11 cellular contexts compared by ENCODE assay signal in the genomic region with DNA sequence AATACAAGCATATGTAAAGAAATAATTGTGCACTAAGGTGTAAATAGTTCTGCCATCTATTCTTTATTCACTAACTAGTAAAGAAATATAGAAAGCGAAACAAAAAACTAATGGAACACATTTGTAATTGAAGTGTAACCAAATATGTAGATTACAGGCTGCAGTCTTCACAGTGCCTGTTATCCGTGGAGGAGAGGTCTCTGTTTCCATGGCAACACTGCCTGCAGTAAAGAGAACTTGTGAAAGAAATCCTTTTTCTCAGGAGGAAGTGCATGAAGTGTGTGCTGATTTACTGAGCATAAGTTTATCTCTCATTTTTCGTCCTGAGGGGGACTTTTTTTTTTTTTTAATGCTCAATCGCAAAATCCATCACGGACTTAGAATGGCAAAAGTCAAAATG.
DNase-seq lines count a peak whose midpoint lies in the region; ATAC-seq and TF ChIP-seq lines count a peak whose summit lies in the region.
"Had no signal": no experiment of that assay in that cellular context is flagged by ENCODE, and none has a peak within 500 bp of the region (broad histone marks: within the 10 kb centered on the region; RNA-seq: fewer than 3 reads in every experiment).

No MANE protein-coding gene starts in this region.

- no peak overlapping the region for H3K4me2 ChIP-seq in SK-N-SH
- H3K4me2 ChIP-seq in neuronal stem cell (ENCODE audit: insufficient read depth, low read length, poor library complexity, severe bottlenecking) = no peak overlapping the region

- no peaks in the 10 kb centered on the region for H3K9me2 ChIP-seq in SK-N-SH

- H3K23ac ChIP-seq in neuronal stem cell (ENCODE audit: low read depth, low read length, poor library complexity) = no peak overlapping the region

- POLR2A ChIA-PET in SK-N-SH (lab: Yijun Ruan, JAX) = no interaction called here

- H3K4ac ChIP-seq in neuronal stem cell (ENCODE audit: low read length) = no peak overlapping the region

- H2BK120ac ChIP-seq in neuronal stem cell (ENCODE audit: low read depth, low read length) = no peak overlapping the region

- no peaks in the 10 kb centered on the region for H3K79me2 ChIP-seq in SK-N-SH (ENCODE audit: insufficient read depth)

- no peak for TF ChIP-seq CTCF in SK-N-SH (IDR thresholded peaks at IDR 0.05)

- H3K4me1 ChIP-seq in SK-N-SH (ENCODE audit: control insufficient read depth in 1 of 2, insufficient read depth in 2 of 2, low read depth in 1 of 2, low read length in 1 of 2) (no peaks in the 10 kb centered on the region), neuronal stem cell (ENCODE audit: control insufficient read depth in 2 of 2, insufficient read depth in 1 of 2, low read depth in 1 of 2, low read length in 2 of 2) (peaks cover 2 to 3% of the 10 kb centered on the region in 2 donors)
- H3K4me1 ChIP-seq: ascending aorta had no signal

- H3K27ac ChIP-seq in SK-N-SH (ENCODE audit: low read depth in 2 of 2, low read length in 1 of 2) (no peak overlapping the region), SK-N-MC (no peak overlapping the region), neuronal stem cell (replicated peaks; ENCODE audit: low read length) (no peak overlapping the region)
- H3K27ac ChIP-seq: ascending aorta had no signal

- H3F3A ChIP-seq in SK-N-SH (replicated peaks; ENCODE audit: insufficient read depth) = no peaks in the 10 kb centered on the region

- H3K9me3 ChIP-seq in SK-N-SH = no peaks in the 10 kb centered on the region
- H3K9me3 ChIP-seq in SK-N-MC (ENCODE audit: low read depth, low read length) = no peaks in the 10 kb centered on the region
- no peaks in the 10 kb centered on the region for H3K9me3 ChIP-seq in neuronal stem cell (replicated peaks in 1 of 2; ENCODE audit: control insufficient read depth in 2 of 2, insufficient read depth in 1 of 2, low read depth in 1 of 2, low read length in 2 of 2)
- H3K9me3 ChIP-seq: ascending aorta, spleen had no signal

- TF ChIP-seq EP300 in SK-N-SH (IDR thresholded peaks at IDR 0.05; ENCODE audit: borderline replicate concordance in 1 of 2, low read depth in 1 of 2, low read length in 1 of 2) = no peak

- no peak overlapping the region for H3K14ac ChIP-seq in neuronal stem cell (ENCODE audit: low read length)

- H4K91ac ChIP-seq in neuronal stem cell (ENCODE audit: low read depth, low read length, poor library complexity) = no peak overlapping the region

- H2AK5ac ChIP-seq in neuronal stem cell (ENCODE audit: low read depth, low read length) = no peak overlapping the region

- H2BK15ac ChIP-seq in neuronal stem cell (ENCODE audit: low read length) = no peak overlapping the region

- H3K27me3 ChIP-seq in SK-N-SH (ENCODE audit: insufficient read depth) (no peaks in the 10 kb centered on the region; the same call in 1 of the 2 replicates), neuronal stem cell (ENCODE audit: control insufficient read depth in 3 of 3, insufficient read depth in 3 of 3, low read depth in 1 of 3, low read length in 3 of 3) (no peaks in the 10 kb centered on the region)
- H3K27me3 ChIP-seq: ascending aorta, spleen had no signal

- H2AFZ ChIP-seq in SK-N-SH (ENCODE audit: low read depth) (0 out of 2 replicates have a peak overlapping the region, but pooled peaks have one; percentile 13), neuronal stem cell (ENCODE audit: low read length) (no peak overlapping the region)

- CTCF ChIA-PET in SK-N-SH (lab: Yijun Ruan, JAX) = interaction anchor here (1.0 kb wide), 1 partner anchor 205 kb away, joined by 3 read pairs; no protein-coding TSS in a partner anchor

- ATAC-seq in SK-N-SH treated with all-trans-retinoic acid at 6 μM for 48 hours = no peak
- ATAC-seq in GM21367 (IDR thresholded peaks at IDR 0.05; ENCODE audit: unreplicated experiment) = peak; percentile 48
- ATAC-seq in HG03280 (IDR thresholded peaks at IDR 0.05; ENCODE audit: unreplicated experiment) = no peak
- ATAC-seq in GM19328 (IDR thresholded peaks at IDR 0.05; ENCODE audit: unreplicated experiment) = no peak
- no peak for ATAC-seq in GM18907 (IDR thresholded peaks at IDR 0.05; ENCODE audit: unreplicated experiment)
- ATAC-seq: HepG2 had no signal

- no peaks in the 10 kb centered on the region for H3K79me1 ChIP-seq in neuronal stem cell (ENCODE audit: low read depth, low read length)

- WGBS in SK-N-SH (ENCODE audit: low lambda C conversion rate) = 5% methylated on average over 5 of the region's 5 CpGs
- no CpG with 5 or more reads among the region's 5 CpGs for WGBS in neuronal stem cell (ENCODE audit: extremely low coverage in 2 of 2, insufficient read length in 2 of 2, insufficient replicate concordance in 1 of 2), 2 donors

- no peak overlapping the region for H4K8ac ChIP-seq in neuronal stem cell (ENCODE audit: low read depth, low read length)

- no peak overlapping the region for H3K4me3 ChIP-seq in SK-N-SH (ENCODE audit: low read depth in 2 of 2, low read length in 1 of 2)
- H3K4me3 ChIP-seq in SK-N-MC = no peak overlapping the region; the same call in 1 of the 2 replicates
- H3K4me3 ChIP-seq in neuronal stem cell (ENCODE audit: low read length in 2 of 2) = no peak overlapping the region
- H3K4me3 ChIP-seq: ascending aorta, spleen had no signal

- H2BK5ac ChIP-seq in neuronal stem cell (ENCODE audit: low read length) = no peak overlapping the region

- H3K18ac ChIP-seq in neuronal stem cell (ENCODE audit: low read length) = no peak overlapping the region

- H3K9ac ChIP-seq in SK-N-SH (no peak overlapping the region), SK-N-MC (ENCODE audit: insufficient read length) (no peak overlapping the region), neuronal stem cell (ENCODE audit: low read depth, low read length, poor library complexity) (no peak overlapping the region)

- no peak for TF ChIP-seq RAD21 in SK-N-SH (IDR thresholded peaks at IDR 0.05; ENCODE audit: low read length)

- no peaks in the 10 kb centered on the region for H4K20me1 ChIP-seq in SK-N-SH (ENCODE audit: insufficient read depth)

- DNase-seq in SK-N-SH (no peak), SK-N-MC (ENCODE audit: low read depth, low spot score) (peak; percentile 60), neuronal stem cell (ENCODE audit: low spot score) (peak; percentile 30)
- DNase-seq: spleen had no signal

- no peak overlapping the region for H2BK12ac ChIP-seq in neuronal stem cell (ENCODE audit: low read length)

- no peaks in the 10 kb centered on the region for H3K36me3 ChIP-seq in SK-N-SH (replicated peaks in 1 of 2; ENCODE audit: control insufficient read depth in 1 of 2, insufficient read depth in 2 of 2, low read length in 1 of 2)
- no peaks in the 10 kb centered on the region for H3K36me3 ChIP-seq in SK-N-MC (ENCODE audit: insufficient read depth, low read length)
- no peaks in the 10 kb centered on the region for H3K36me3 ChIP-seq in neuronal stem cell (replicated peaks in 1 of 2; ENCODE audit: control insufficient read depth in 2 of 2, insufficient read depth in 2 of 2, low read length in 2 of 2)
- H3K36me3 ChIP-seq: ascending aorta had no signal

TF ChIP-seq in SK-N-SH, 30 proteins besides CTCF, POLR2A, EP300 and RAD21:
- no peak for TF ChIP-seq ELF1 (IDR thresholded peaks at IDR 0.05)
- no peak for TF ChIP-seq NFIC (IDR thresholded peaks at IDR 0.05; ENCODE audit: borderline replicate concordance)
- TF ChIP-seq MXI1 (IDR thresholded peaks at IDR 0.05; ENCODE audit: low read depth, low read length) = no peak
- no peak for TF ChIP-seq RXRA (IDR thresholded peaks at IDR 0.05; ENCODE audit: borderline replicate concordance, low read depth)
TF ChIP-seq in SK-N-SH: peak in this region for 0.

TF ChIP-seq in SK-N-SH treated with all-trans-retinoic acid at 6 μM for 48 hours, 23 proteins besides CTCF, POLR2A, EP300 and RAD21 (continues in another document):
- TF ChIP-seq GLIS3 (CRISPR knock-in tag; IDR thresholded peaks at IDR 0.05) (no peak), ARNTL (CRISPR knock-in tag; IDR thresholded peaks at IDR 0.05; ENCODE audit: borderline replicate concordance, low read depth) (no peak), ZNF70 (CRISPR knock-in tag; IDR thresholded peaks at IDR 0.05) (no peak), SNAI2 (CRISPR knock-in tag; IDR thresholded peaks at IDR 0.05) (no peak), ZC3H10 (CRISPR knock-in tag; IDR thresholded peaks at IDR 0.05) (no peak)
- TF ChIP-seq, protein P1, sequence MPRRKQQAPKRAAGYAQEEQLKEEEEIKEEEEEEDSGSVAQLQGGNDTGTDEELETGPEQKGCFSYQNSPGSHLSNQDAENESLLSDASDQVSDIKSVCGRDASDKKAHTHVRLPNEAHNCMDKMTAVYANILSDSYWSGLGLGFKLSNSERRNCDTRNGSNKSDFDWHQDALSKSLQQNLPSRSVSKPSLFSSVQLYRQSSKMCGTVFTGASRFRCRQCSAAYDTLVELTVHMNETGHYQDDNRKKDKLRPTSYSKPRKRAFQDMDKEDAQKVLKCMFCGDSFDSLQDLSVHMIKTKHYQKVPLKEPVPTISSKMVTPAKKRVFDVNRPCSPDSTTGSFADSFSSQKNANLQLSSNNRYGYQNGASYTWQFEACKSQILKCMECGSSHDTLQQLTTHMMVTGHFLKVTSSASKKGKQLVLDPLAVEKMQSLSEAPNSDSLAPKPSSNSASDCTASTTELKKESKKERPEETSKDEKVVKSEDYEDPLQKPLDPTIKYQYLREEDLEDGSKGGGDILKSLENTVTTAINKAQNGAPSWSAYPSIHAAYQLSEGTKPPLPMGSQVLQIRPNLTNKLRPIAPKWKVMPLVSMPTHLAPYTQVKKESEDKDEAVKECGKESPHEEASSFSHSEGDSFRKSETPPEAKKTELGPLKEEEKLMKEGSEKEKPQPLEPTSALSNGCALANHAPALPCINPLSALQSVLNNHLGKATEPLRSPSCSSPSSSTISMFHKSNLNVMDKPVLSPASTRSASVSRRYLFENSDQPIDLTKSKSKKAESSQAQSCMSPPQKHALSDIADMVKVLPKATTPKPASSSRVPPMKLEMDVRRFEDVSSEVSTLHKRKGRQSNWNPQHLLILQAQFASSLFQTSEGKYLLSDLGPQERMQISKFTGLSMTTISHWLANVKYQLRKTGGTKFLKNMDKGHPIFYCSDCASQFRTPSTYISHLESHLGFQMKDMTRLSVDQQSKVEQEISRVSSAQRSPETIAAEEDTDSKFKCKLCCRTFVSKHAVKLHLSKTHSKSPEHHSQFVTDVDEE (CRISPR knock-in tag; IDR thresholded peaks at IDR 0.05) = no peak
- TF ChIP-seq, protein P2, sequence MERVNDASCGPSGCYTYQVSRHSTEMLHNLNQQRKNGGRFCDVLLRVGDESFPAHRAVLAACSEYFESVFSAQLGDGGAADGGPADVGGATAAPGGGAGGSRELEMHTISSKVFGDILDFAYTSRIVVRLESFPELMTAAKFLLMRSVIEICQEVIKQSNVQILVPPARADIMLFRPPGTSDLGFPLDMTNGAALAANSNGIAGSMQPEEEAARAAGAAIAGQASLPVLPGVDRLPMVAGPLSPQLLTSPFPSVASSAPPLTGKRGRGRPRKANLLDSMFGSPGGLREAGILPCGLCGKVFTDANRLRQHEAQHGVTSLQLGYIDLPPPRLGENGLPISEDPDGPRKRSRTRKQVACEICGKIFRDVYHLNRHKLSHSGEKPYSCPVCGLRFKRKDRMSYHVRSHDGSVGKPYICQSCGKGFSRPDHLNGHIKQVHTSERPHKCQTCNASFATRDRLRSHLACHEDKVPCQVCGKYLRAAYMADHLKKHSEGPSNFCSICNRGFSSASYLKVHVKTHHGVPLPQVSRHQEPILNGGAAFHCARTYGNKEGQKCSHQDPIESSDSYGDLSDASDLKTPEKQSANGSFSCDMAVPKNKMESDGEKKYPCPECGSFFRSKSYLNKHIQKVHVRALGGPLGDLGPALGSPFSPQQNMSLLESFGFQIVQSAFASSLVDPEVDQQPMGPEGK (CRISPR knock-in tag; IDR thresholded peaks at IDR 0.05; ENCODE audit: borderline replicate concordance) = no peak
